ENCODE assay signal across 8 cellular contexts in genomic region chr11:129766858-129767604, GRCh38. TPM values are rescaled to one million over a fixed set of nuclear protein-coding genes. Genes with fewer than 3 reads are reported as not detected.
A peak's percentile ranks its signal among the peaks of the same experiment; 100 is the strongest.
DNase-seq lines count a peak whose midpoint lies in the region; ATAC-seq and TF ChIP-seq lines count a peak whose summit lies in the region.

No MANE protein-coding gene starts in this region.

- no peak overlapping the region for H3K4me3 ChIP-seq in LNCaP clone FGC (ENCODE audit: low read depth, low read length)
- no peak overlapping the region for H3K4me3 ChIP-seq in kidney epithelial cell (ENCODE audit: low read depth, low read length)

- no peaks in the 10 kb centered on the region for H3K27me3 ChIP-seq in kidney epithelial cell (ENCODE audit: control insufficient read depth, insufficient read depth, low read length)

- ATAC-seq in WTC11 (peak; percentile 96), GM18498 (IDR thresholded peaks at IDR 0.05; ENCODE audit: unreplicated experiment) (no peak), HG03460 (IDR thresholded peaks at IDR 0.05; ENCODE audit: unreplicated experiment) (no peak)

- DNase-seq in activated effector memory CD4-positive, alpha-beta T cell treated with Interleukin-2 at 50 U/mL for 16 hours: peak; percentile 6
- DNase-seq in activated effector memory CD4-positive, alpha-beta T cell treated with anti-CD3 and anti-CD28 coated beads, Interleukin-2, amount 50 U/mL, for 16 hours: no peak
- DNase-seq in LNCaP clone FGC (ENCODE audit: low read depth) (no peak), WTC11 (ENCODE audit: low spot score) (peak; percentile 70), kidney epithelial cell (ENCODE audit: low read depth) (no peak), GDM1 (lab: John Stamatoyannopoulos, UW) (no peak)

- H3K36me3 ChIP-seq in kidney epithelial cell (ENCODE audit: control insufficient read depth, insufficient read depth, low read length): no peaks in the 10 kb centered on the region

- TF ChIP-seq CTCF in LNCaP clone FGC (IDR thresholded peaks at IDR 0.05; ENCODE audit: control insufficient read depth, extremely low read depth, insufficient read depth) (peak; percentile 65), WTC11 (IDR thresholded peaks at IDR 0.05) (no peak; the same call in 1 of the 2 replicates), kidney epithelial cell (IDR thresholded peaks at IDR 0.05; ENCODE audit: insufficient read depth, low read length, poor library complexity, severe bottlenecking) (peak; percentile 70)

- no peaks in the 10 kb centered on the region; the same call in 1 of the 2 replicates for H3K27me3 Mint-ChIP-seq in WTC11 (ENCODE audit: low read depth)

- peaks cover 2% of the 10 kb centered on the region for H3K4me1 Mint-ChIP-seq in WTC11

- peak overlapping the region; percentile 48; the same call in 1 of the 2 replicates for H3K4me3 Mint-ChIP-seq in WTC11

- peaks cover 11% of the 10 kb centered on the region; the same call in 1 of the 2 replicates for H3K9me3 Mint-ChIP-seq in WTC11

- H3K36me3 Mint-ChIP-seq in WTC11: no peaks in the 10 kb centered on the region

- H3K27ac Mint-ChIP-seq in WTC11: no peak overlapping the region

- POLR2A ChIA-PET in WTC11 (lab: Charles Lee): no interaction called here

- CTCF ChIA-PET in WTC11 (lab: Charles Lee): interaction anchor here (0.6 to 1.8 kb wide), 15 partner anchors 13 to 370 kb away, joined by 3 to 7 read pairs (median 3); no protein-coding TSS in a partner anchor

TF ChIP-seq in WTC11, 78 proteins besides CTCF, POLR2A, EP300 and RAD21 (continues in another document):
- TF ChIP-seq GRHL2 (CRISPR knock-in tag; IDR thresholded peaks at IDR 0.05; ENCODE audit: insufficient replicate concordance, severe bottlenecking) (no peak), ELF4 (CRISPR knock-in tag; IDR thresholded peaks at IDR 0.05; ENCODE audit: low read depth) (no peak), E2F5 (CRISPR knock-in tag; IDR thresholded peaks at IDR 0.05) (no peak), ZNF396 (CRISPR knock-in tag; IDR thresholded peaks at IDR 0.05; ENCODE audit: borderline replicate concordance) (no peak), GTF2I (CRISPR knock-in tag; conservative IDR thresholded peaks at IDR 0.05) (no peak), FOXP4 (CRISPR knock-in tag; IDR thresholded peaks at IDR 0.05) (no peak), OVOL2 (CRISPR knock-in tag; IDR thresholded peaks at IDR 0.05; ENCODE audit: borderline replicate concordance) (no peak), HMGXB4 (CRISPR knock-in tag; IDR thresholded peaks at IDR 0.05) (no peak), ATF2 (CRISPR knock-in tag; IDR thresholded peaks at IDR 0.05; ENCODE audit: borderline replicate concordance, low read depth) (no peak), HMGA2 (CRISPR knock-in tag; IDR thresholded peaks at IDR 0.05) (no peak), CBFB (CRISPR knock-in tag; IDR thresholded peaks at IDR 0.05; ENCODE audit: low read depth) (no peak), MXD4 (CRISPR knock-in tag; IDR thresholded peaks at IDR 0.05; ENCODE audit: borderline replicate concordance) (no peak), SMAD4 (CRISPR knock-in tag; IDR thresholded peaks at IDR 0.05) (no peak), FOXP1 (CRISPR knock-in tag; IDR thresholded peaks at IDR 0.05; ENCODE audit: borderline replicate concordance) (no peak), ZNF232 (CRISPR knock-in tag; IDR thresholded peaks at IDR 0.05) (no peak), IRF1 (CRISPR knock-in tag; IDR thresholded peaks at IDR 0.05) (no peak), AR (CRISPR knock-in tag; IDR thresholded peaks at IDR 0.05) (no peak)

RNA-seq across cellular contexts. Expression of gene TMEM45B, which starts 48.6 kb away (rescaled TPM):
- total RNA-seq in WTC11 (2021): 0.25 to 0.59 TPM (median 0.37 TPM) in 3 replicates
- 2.3 and 2.8 TPM in 2 replicates for total RNA-seq in kidney epithelial cell

Comparison
In these comparisons a context has a peak if more than half of its experiments do, and no peak if none do; other contexts are left out.
1. DNase-seq: peak in activated effector memory CD4-positive, alpha-beta T cell treated with Interleukin-2 at 50 U/mL for 16 hours (single experiment) and WTC11 (single experiment); none in activated effector memory CD4-positive, alpha-beta T cell treated with anti-CD3 and anti-CD28 coated beads, Interleukin-2, amount 50 U/mL, for 16 hours (single experiment), LNCaP clone FGC (single experiment), kidney epithelial cell (single experiment) and GDM1 (single experiment).